In the genomic region with DNA sequence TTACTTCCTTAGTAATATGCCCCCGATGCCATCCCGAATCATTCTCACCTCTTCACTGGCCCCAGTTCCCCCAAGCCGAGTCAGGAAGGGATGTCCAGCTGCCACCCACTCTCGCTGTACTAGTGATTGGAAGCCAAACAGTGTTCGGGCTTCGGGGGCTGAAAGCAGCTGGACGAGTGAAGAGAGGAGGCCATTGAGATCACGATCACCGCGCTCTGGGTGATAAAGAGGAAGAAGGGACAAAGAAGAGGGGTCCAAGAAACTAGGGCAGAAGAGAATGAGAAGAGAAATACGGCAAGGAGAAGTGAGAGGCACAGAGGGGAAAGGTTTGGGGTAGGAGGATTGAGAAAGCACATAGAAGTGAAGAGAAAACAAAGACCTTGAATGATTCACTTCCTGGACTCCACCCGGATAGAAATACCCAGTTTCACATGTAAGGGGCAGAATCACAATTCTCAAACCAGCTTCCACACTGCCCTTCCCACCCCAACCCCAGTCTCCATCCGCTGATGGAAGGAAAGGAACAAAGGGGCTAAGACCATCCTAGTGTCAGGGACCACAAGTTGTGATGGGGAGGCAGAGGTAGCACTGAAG, we compare ENCODE assay signal across 13 cellular contexts. TPM values are rescaled to one million over a fixed set of nuclear protein-coding genes. Genes with fewer than 3 reads are reported as not detected.
DNase-seq lines count a peak whose midpoint lies in the region; ATAC-seq and TF ChIP-seq lines count a peak whose summit lies in the region.
"Had no signal": no experiment of that assay in that cellular context is flagged by ENCODE, and none has a peak within 500 bp of the region (broad histone marks: within the 10 kb centered on the region; RNA-seq: fewer than 3 reads in every experiment).

No MANE protein-coding gene starts in this region.

- H3K9me3 ChIP-seq in CD4-positive, CD25-positive, alpha-beta regulatory T cell (ENCODE audit: control insufficient read depth in 2 of 2, low read length in 2 of 2), result no peaks in the 10 kb centered on the region
- H3K9me3 ChIP-seq: Caco-2, thoracic aorta had no signal

- H3K36me3 Mint-ChIP-seq in CD4-positive, CD25-positive, alpha-beta regulatory T cell, result peaks cover 3% of the 10 kb centered on the region

- ATAC-seq in CD4-positive, CD25-positive, alpha-beta regulatory T cell (ENCODE audit: low read depth in 2 of 2), result no peak

- no peaks in the 10 kb centered on the region for H3K27me3 ChIP-seq in CD4-positive, CD25-positive, alpha-beta regulatory T cell (ENCODE audit: control insufficient read depth, insufficient read depth, low read length)

- DNase-seq in CD4-positive, CD25-positive, alpha-beta regulatory T cell, result peak in 1 of 3 donors; percentile 56
- peak; percentile 77 for DNase-seq in HT1080 (ENCODE audit: low read depth)
- DNase-seq in fibroblast of the aortic adventitia (ENCODE audit: low read depth), result peak; percentile 33
- no peak for DNase-seq in midbrain (lab: John Stamatoyannopoulos, UW)
- DNase-seq in medulla oblongata (ENCODE audit: extremely low spot score), result no peak
- no peak for DNase-seq in NK-92 (lab: John Stamatoyannopoulos, UW; ENCODE audit: unreplicated experiment)
- DNase-seq in NCI-H1105 (lab: John Stamatoyannopoulos, UW), result no peak
- DNase-seq: Caco-2, KG1, NCI-H2107, small intestine had no signal

- TF ChIP-seq CTCF in VCaP (conservative IDR thresholded peaks at IDR 0.05), result no peak
- no peak for TF ChIP-seq CTCF in fibroblast of the aortic adventitia (IDR thresholded peaks at IDR 0.05; ENCODE audit: insufficient read depth, low read length)

- H3K4me1 Mint-ChIP-seq in CD4-positive, CD25-positive, alpha-beta regulatory T cell, result peaks cover 7 to 29% (median 18%) of the 10 kb centered on the region in 4 donors

- peaks cover 22% of the 10 kb centered on the region for H3K4me1 ChIP-seq in CD4-positive, CD25-positive, alpha-beta regulatory T cell (ENCODE audit: control insufficient read depth, insufficient read depth, low read length, poor library complexity, severe bottlenecking)

- peak overlapping the region in 2 of 3 donors; percentile 11 to 33 for H3K27ac Mint-ChIP-seq in CD4-positive, CD25-positive, alpha-beta regulatory T cell

- H3K27me3 Mint-ChIP-seq in CD4-positive, CD25-positive, alpha-beta regulatory T cell, result peaks cover 9% of the 10 kb centered on the region

- H3K4me3 Mint-ChIP-seq in CD4-positive, CD25-positive, alpha-beta regulatory T cell, result peak overlapping the region in 3 of 4 donors; percentile 16 to 77 (median 22)

- peaks cover 5% of the 10 kb centered on the region for H3K36me3 ChIP-seq in CD4-positive, CD25-positive, alpha-beta regulatory T cell (ENCODE audit: control insufficient read depth, insufficient read depth, low read length)

- no peak overlapping the region for H3K4me3 ChIP-seq in CD4-positive, CD25-positive, alpha-beta regulatory T cell (ENCODE audit: low read depth, low read length)
- H3K4me3 ChIP-seq in fibroblast of the aortic adventitia (ENCODE audit: low read depth, low read length), result no peak overlapping the region
- H3K4me3 ChIP-seq: thoracic aorta had no signal

- no peaks in the 10 kb centered on the region for H3K9me3 Mint-ChIP-seq in CD4-positive, CD25-positive, alpha-beta regulatory T cell

- H3K27ac ChIP-seq in CD4-positive, CD25-positive, alpha-beta regulatory T cell (ENCODE audit: insufficient read depth, low read length, poor library complexity, severe bottlenecking), result no peak overlapping the region
- peak overlapping the region; percentile 43; the same call in 1 of the 2 replicates for H3K27ac ChIP-seq in VCaP
- H3K27ac ChIP-seq: thoracic aorta had no signal

RNA-seq across cellular contexts. Expression of a gene that starts 3.7 kb away (rescaled TPM):
- 56.0 TPM for total RNA-seq in CD4-positive, CD25-positive, alpha-beta regulatory T cell
- 100 to 1,000 TPM in 1 of 4 donors, 10 to 100 TPM in 3; 81.8 to 103 (median 87.4) TPM for polyA plus RNA-seq in CD4-positive, CD25-positive, alpha-beta regulatory T cell
- total RNA-seq in HT1080 (2014; rRNA removed; shearing (Covaris generic)), result 21.4 and 35.8 TPM in 2 replicates
- polyA plus RNA-seq in HT1080 (2015; cell fraction: cytosol; rRNA removed), result 89.3 and 103 TPM in 2 replicates
- 123 and 126 TPM in 2 replicates for polyA plus RNA-seq in HT1080 (2015; cell fraction: nucleus; rRNA removed)
- 2.8 and 24.9 TPM in 2 replicates for total RNA-seq in fibroblast of the aortic adventitia (ENCODE audit: low replicate concordance)

RNA-seq across cellular contexts. Expression of a gene that starts 5.4 kb away (rescaled TPM):
- 0.47 TPM for total RNA-seq in CD4-positive, CD25-positive, alpha-beta regulatory T cell
- under 1 TPM; 0.13 to 0.98 (median 0.48) TPM for polyA plus RNA-seq in CD4-positive, CD25-positive, alpha-beta regulatory T cell
- 38.2 and 60.8 TPM in 2 replicates for total RNA-seq in HT1080 (2014; rRNA removed; shearing (Covaris generic))
- polyA plus RNA-seq in HT1080 (2015; cell fraction: cytosol; rRNA removed), result 90.4 and 91.1 TPM in 2 replicates
- 165 and 169 TPM in 2 replicates for polyA plus RNA-seq in HT1080 (2015; cell fraction: nucleus; rRNA removed)
- 7.3 and 22.1 TPM in 2 replicates for total RNA-seq in fibroblast of the aortic adventitia (ENCODE audit: low replicate concordance)

RNA-seq across cellular contexts. Expression of a gene that starts 13.7 kb away (rescaled TPM):
- total RNA-seq in CD4-positive, CD25-positive, alpha-beta regulatory T cell, result 3.3 TPM
- 1 to 10 TPM in 3 of 4 donors, under 1 TPM in 1; 0.91 to 2.7 (median 1.4) TPM for polyA plus RNA-seq in CD4-positive, CD25-positive, alpha-beta regulatory T cell
- 23.1 and 27.7 TPM in 2 replicates for total RNA-seq in HT1080 (2014; rRNA removed; shearing (Covaris generic))
- polyA plus RNA-seq in HT1080 (2015; cell fraction: cytosol; rRNA removed), result 14.4 and 17.7 TPM in 2 replicates
- 31.7 and 32.3 TPM in 2 replicates for polyA plus RNA-seq in HT1080 (2015; cell fraction: nucleus; rRNA removed)
- total RNA-seq in fibroblast of the aortic adventitia (ENCODE audit: low replicate concordance), result 17.4 and 25.0 TPM in 2 replicates

RNA-seq across cellular contexts. Expression of a gene that starts 31.9 kb away (rescaled TPM):
- 6.2 TPM for total RNA-seq in CD4-positive, CD25-positive, alpha-beta regulatory T cell
- 10 to 100 TPM; 37.9 to 47.8 (median 39.5) TPM for polyA plus RNA-seq in CD4-positive, CD25-positive, alpha-beta regulatory T cell
- 15.1 and 19.2 TPM in 2 replicates for total RNA-seq in HT1080 (2014; rRNA removed; shearing (Covaris generic))
- 21.2 and 24.7 TPM in 2 replicates for polyA plus RNA-seq in HT1080 (2015; cell fraction: cytosol; rRNA removed)
- 14.8 and 21.1 TPM in 2 replicates for polyA plus RNA-seq in HT1080 (2015; cell fraction: nucleus; rRNA removed)
- total RNA-seq in fibroblast of the aortic adventitia (ENCODE audit: low replicate concordance), result 7.0 and 9.4 TPM in 2 replicates

Comparison
In these comparisons a context has a peak if more than half of its experiments do, and no peak if none do; other contexts are left out.
1. DNase-seq: peak in HT1080 (single experiment) and fibroblast of the aortic adventitia (single experiment); none in midbrain (single experiment), medulla oblongata (single experiment), NK-92 (single experiment) and NCI-H1105 (single experiment).